ENCODE assay signal across 9 cellular contexts in genomic region chr10:69086131-69086530, GRCh38. TPM values are rescaled to one million over a fixed set of nuclear protein-coding genes. Genes with fewer than 3 reads are reported as not detected.
DNase-seq lines count a peak whose midpoint lies in the region; ATAC-seq and TF ChIP-seq lines count a peak whose summit lies in the region.
"Had no signal": no experiment of that assay in that cellular context is flagged by ENCODE, and none has a peak within 500 bp of the region (broad histone marks: within the 10 kb centered on the region; RNA-seq: fewer than 3 reads in every experiment).

No MANE protein-coding gene starts in this region.

- H3K27me3 ChIP-seq in GM23338 (ENCODE audit: insufficient read depth) (no peaks in the 10 kb centered on the region), fibroblast of lung (ENCODE audit: control insufficient read depth, insufficient read depth, low read length) (no peaks in the 10 kb centered on the region), sigmoid colon (no peaks in the 10 kb centered on the region)

- H3K9me3 ChIP-seq in fibroblast of lung (ENCODE audit: control insufficient read depth, insufficient read depth, low read depth, low read length) (no peaks in the 10 kb centered on the region), sigmoid colon (no peaks in the 10 kb centered on the region)

- peaks cover 9% of the 10 kb centered on the region for H3K4me1 ChIP-seq in GM23338 (ENCODE audit: insufficient read depth)
- peaks cover 4% of the 10 kb centered on the region for H3K4me1 ChIP-seq in fibroblast of lung (ENCODE audit: control insufficient read depth, extremely low read depth, insufficient read depth, low read length)
- no peaks in the 10 kb centered on the region for H3K4me1 ChIP-seq in sigmoid colon

- peaks cover 2% of the 10 kb centered on the region for H3K27me3 Mint-ChIP-seq in GM23338 (ENCODE audit: insufficient read depth, low read depth, poor library complexity)
- peaks cover 1% of the 10 kb centered on the region for H3K27me3 Mint-ChIP-seq in glutamatergic neuron (ENCODE audit: unreplicated experiment)

- TF ChIP-seq POLR2A in sigmoid colon (IDR thresholded peaks at IDR 0.05) = no peak

- H3K4me1 Mint-ChIP-seq in GM23338 (peaks cover 13% of the 10 kb centered on the region), glutamatergic neuron (ENCODE audit: low read depth, unreplicated experiment) (no peaks in the 10 kb centered on the region)

- TF ChIP-seq CTCF in GM23338 (conservative IDR thresholded peaks at IDR 0.05; ENCODE audit: low read depth in 2 of 2) (no peak), fibroblast of lung (conservative IDR thresholded peaks at IDR 0.05 in 1 of 2, IDR thresholded peaks at IDR 0.05 in 1 of 2; ENCODE audit: low read depth in 1 of 2, low read length in 2 of 2) (no peak), sigmoid colon (IDR thresholded peaks at IDR 0.05) (no peak), glutamatergic neuron (IDR thresholded peaks at IDR 0.05; ENCODE audit: partially characterized antibody, unreplicated experiment) (no peak)

- H3F3A ChIP-seq in GM23338 (replicated peaks; ENCODE audit: low read depth) = no peaks in the 10 kb centered on the region

- DNase-seq in GM23338 (ENCODE audit: low spot score) (peak; percentile 54), RPMI7951 (ENCODE audit: low read depth) (peak; percentile 64), fibroblast of lung (ENCODE audit: low read depth in 2 of 2) (no peak), sigmoid colon (no peak), mesenteric fat pad (ENCODE audit: low spot score) (no peak), DMS 273 (lab: John Stamatoyannopoulos, UW; ENCODE audit: unreplicated experiment) (no peak), glutamatergic neuron (no peak)
- DNase-seq: NCI-H187 treated with DMSO at 0.1 percent for 48 hours had no signal

- H3K27ac ChIP-seq in GM23338 (ENCODE audit: low read depth) = no peak overlapping the region
- H3K27ac ChIP-seq in fibroblast of lung (ENCODE audit: insufficient read depth, low read length) = peak overlapping the region; percentile 6
- H3K27ac ChIP-seq in sigmoid colon = peak overlapping the region; percentile 22 to 79 (median 67)

- no peak for TF ChIP-seq EP300 in sigmoid colon (IDR thresholded peaks at IDR 0.05)

- ATAC-seq in GM23338 (peak; percentile 88), GM21423 (IDR thresholded peaks at IDR 0.05; ENCODE audit: unreplicated experiment) (no peak)

- H3K9me3 Mint-ChIP-seq in GM23338 (no peaks in the 10 kb centered on the region), glutamatergic neuron (ENCODE audit: unreplicated experiment) (no peaks in the 10 kb centered on the region)

- 55 to 56% methylated on average over 7 of the region's 7 CpGs for WGBS in sigmoid colon, 2 donors

- H2AFZ ChIP-seq in GM23338 (peak overlapping the region; percentile 96), fibroblast of lung (ENCODE audit: low read length) (peak overlapping the region; percentile 93)

- H3K9ac ChIP-seq in fibroblast of lung (ENCODE audit: insufficient read depth, low read length) = no peak overlapping the region

- H4K20me1 ChIP-seq in GM23338 (replicated peaks; ENCODE audit: insufficient read depth) (no peaks in the 10 kb centered on the region), fibroblast of lung (ENCODE audit: control insufficient read depth, extremely low read depth, insufficient read depth, low read length) (no peaks in the 10 kb centered on the region)

- H3K4me2 ChIP-seq in GM23338 = peak overlapping the region; percentile 59; the same call in 1 of the 2 replicates
- no peak overlapping the region for H3K4me2 ChIP-seq in fibroblast of lung (ENCODE audit: extremely low read depth, insufficient read depth, low read length)

- no peaks in the 10 kb centered on the region for H3K36me3 Mint-ChIP-seq in GM23338 (ENCODE audit: low read depth)
- H3K36me3 Mint-ChIP-seq in glutamatergic neuron (ENCODE audit: unreplicated experiment) = no peaks in the 10 kb centered on the region

- H3K4me3 ChIP-seq in GM23338 = no peak overlapping the region
- no peak overlapping the region for H3K4me3 ChIP-seq in fibroblast of lung (replicated peaks in 1 of 4; ENCODE audit: control extremely low read depth in 1 of 4, insufficient read depth in 1 of 4, low read depth in 3 of 4, low read length in 4 of 4)
- peak overlapping the region in 1 of 4 donors; percentile 10 for H3K4me3 ChIP-seq in sigmoid colon

- intact Hi-C loops in sigmoid colon (cut with DNase I) = no loop called here

- H3K4me3 Mint-ChIP-seq in GM23338 (0 out of 3 replicates have a peak overlapping the region, but pooled peaks have one; percentile 7), glutamatergic neuron (ENCODE audit: unreplicated experiment) (no peak overlapping the region)

- no peaks in the 10 kb centered on the region for H3K36me3 ChIP-seq in GM23338 (ENCODE audit: insufficient read depth)
- H3K36me3 ChIP-seq in fibroblast of lung (ENCODE audit: control insufficient read depth, insufficient read depth, low read length) = no peaks in the 10 kb centered on the region
- H3K36me3 ChIP-seq in sigmoid colon = no peaks in the 10 kb centered on the region

- no peaks in the 10 kb centered on the region for H3K9me2 ChIP-seq in GM23338 (ENCODE audit: insufficient read depth)

- H3K79me2 ChIP-seq in GM23338 (replicated peaks; ENCODE audit: insufficient read depth) (no peaks in the 10 kb centered on the region), fibroblast of lung (ENCODE audit: control insufficient read depth, insufficient read depth, low read length) (no peaks in the 10 kb centered on the region)

- H3K27ac Mint-ChIP-seq in GM23338 (0 out of 2 replicates have a peak overlapping the region, but pooled peaks have one; percentile 2), glutamatergic neuron (ENCODE audit: unreplicated experiment) (no peak overlapping the region)

TF ChIP-seq in GM23338, 12 proteins besides CTCF, POLR2A, EP300 and RAD21 (continues in another document):
- TF ChIP-seq ZNF114 (CRISPR knock-in tag; IDR thresholded peaks at IDR 0.05) = no peak
- no peak for TF ChIP-seq JUNB (IDR thresholded peaks at IDR 0.05; ENCODE audit: unreplicated experiment)
- TF ChIP-seq EZH2phosphoT487 (IDR thresholded peaks at IDR 0.05; ENCODE audit: unreplicated experiment) = no peak
- TF ChIP-seq POLR2AphosphoS5 (IDR thresholded peaks at IDR 0.05; ENCODE audit: low read depth) = no peak
- TF ChIP-seq NANOG (IDR thresholded peaks at IDR 0.05; ENCODE audit: borderline replicate concordance) = no peak
- TF ChIP-seq REST (IDR thresholded peaks at IDR 0.05; ENCODE audit: unreplicated experiment) = no peak
- no peak for TF ChIP-seq ETS1 (IDR thresholded peaks at IDR 0.05)

RNA-seq across cellular contexts. Expression of gene SRGN, which starts 1.8 kb away (rescaled TPM):
- not detected in 2 replicates for total RNA-seq in GM23338 (2014; rRNA removed; shearing (Covaris generic))
- polyA plus RNA-seq in GM23338 (2016; fragmentation: Nextera tagmentation; extraction: Ambion mirVana) = 0.30 TPM in 1 of 2 replicates, not detected in the other
- 333 and 345 TPM in 2 replicates for total RNA-seq in RPMI7951 (2014; rRNA removed; shearing (Covaris generic))
- total RNA-seq in fibroblast of lung = 147 and 363 TPM in 2 replicates
- polyA plus RNA-seq in fibroblast of lung = 71.9 and 83.9 TPM in 2 replicates
- 59.1 and 76.2 TPM in 2 replicates for polyA plus RNA-seq in fibroblast of lung (2012)
- polyA minus RNA-seq in fibroblast of lung (ENCODE audit: low replicate concordance) = 9.6 and 21.5 TPM in 2 replicates
- 10 to 100 TPM; 45.7 to 93.1 (median 81.6) TPM for total RNA-seq in sigmoid colon
- polyA plus RNA-seq in sigmoid colon = 100 to 1,000 TPM in 2 of 3 donors, 10 to 100 TPM in 1; 28.2 to 140 (median 124) TPM
- 404 TPM for total RNA-seq in mesenteric fat pad
- total RNA-seq in glutamatergic neuron (ENCODE audit: unreplicated experiment) = not detected

RNA-seq across cellular contexts. Expression of gene VPS26A, which starts 37.8 kb away (rescaled TPM):
- total RNA-seq in GM23338 (2014; rRNA removed; shearing (Covaris generic)) = 39.3 and 41.6 TPM in 2 replicates
- 23.1 and 29.0 TPM in 2 replicates for polyA plus RNA-seq in GM23338 (2016; fragmentation: Nextera tagmentation; extraction: Ambion mirVana)
- 38.5 and 46.7 TPM in 2 replicates for total RNA-seq in RPMI7951 (2014; rRNA removed; shearing (Covaris generic))
- 38.0 and 44.1 TPM in 2 replicates for total RNA-seq in fibroblast of lung
- 51.3 and 57.1 TPM in 2 replicates for polyA plus RNA-seq in fibroblast of lung
- 55.2 and 55.9 TPM in 2 replicates for polyA plus RNA-seq in fibroblast of lung (2012)
- polyA minus RNA-seq in fibroblast of lung (ENCODE audit: low replicate concordance) = 0.90 and 1.9 TPM in 2 replicates
- total RNA-seq in sigmoid colon = 10 to 100 TPM; 35.7 to 59.2 (median 44.7) TPM
- polyA plus RNA-seq in sigmoid colon = 10 to 100 TPM; 35.7 to 73.1 (median 51.1) TPM
- 63.0 TPM for total RNA-seq in mesenteric fat pad
- 55.8 TPM for total RNA-seq in glutamatergic neuron (ENCODE audit: unreplicated experiment)

Comparison
In these comparisons a context has a peak if more than half of its experiments do, and no peak if none do; other contexts are left out.
1. DNase-seq: peak in GM23338 (single experiment) and RPMI7951 (single experiment); none in fibroblast of lung (0 of 2), sigmoid colon (single experiment), mesenteric fat pad (single experiment), DMS 273 (single experiment) and glutamatergic neuron (single experiment).
2. RNA of gene SRGN, which starts 1.8 kb away (total RNA-seq): 404 TPM in mesenteric fat pad (single experiment), 147 to 363 TPM in fibroblast of lung, 333 to 345 TPM in RPMI7951 and 45.7 to 93.1 TPM in sigmoid colon; not detected in GM23338 and not detected in glutamatergic neuron (single experiment); every median in the first group is over 10 times any median in the second.